In the genomic region with DNA sequence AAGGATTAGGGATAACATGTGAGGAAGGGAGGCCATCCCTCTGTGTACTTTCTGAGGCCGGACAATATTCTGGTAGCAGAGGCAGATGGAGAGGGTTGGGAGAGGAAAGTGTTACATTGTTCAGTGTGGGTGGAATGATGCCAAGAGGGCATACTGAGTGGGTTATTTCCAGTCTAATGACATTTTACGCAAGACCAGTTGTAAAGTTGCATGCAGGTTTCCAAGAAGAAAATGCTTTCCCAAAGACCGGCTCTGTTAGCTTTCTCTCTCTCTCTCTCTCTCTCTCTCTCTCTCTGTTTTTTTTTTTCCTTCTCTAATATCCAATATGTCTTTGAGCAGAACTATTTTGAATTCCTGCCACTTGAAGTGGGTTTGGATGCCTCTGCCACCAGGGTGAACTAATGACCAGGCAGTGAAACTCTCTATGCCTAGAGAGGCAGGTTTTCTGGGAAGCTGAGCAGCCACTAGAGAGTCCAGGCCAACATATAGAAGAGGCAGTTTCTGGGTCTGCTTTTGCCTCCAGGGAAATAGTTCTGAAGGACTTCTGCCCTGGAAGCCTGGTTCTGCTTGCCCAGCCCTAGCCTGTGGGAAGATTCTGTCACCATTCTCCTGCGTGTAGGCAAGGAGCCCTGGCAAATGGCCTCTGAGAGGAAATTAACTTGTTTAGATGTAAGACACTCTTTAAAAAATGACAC, we compare ENCODE assay signal across 19 cellular contexts. TPM values are rescaled to one million over a fixed set of nuclear protein-coding genes. Genes with fewer than 3 reads are reported as not detected.
DNase-seq lines count a peak whose midpoint lies in the region; ATAC-seq and TF ChIP-seq lines count a peak whose summit lies in the region.
"Had no signal": no experiment of that assay in that cellular context is flagged by ENCODE, and none has a peak within 500 bp of the region (broad histone marks: within the 10 kb centered on the region; RNA-seq: fewer than 3 reads in every experiment).

No MANE protein-coding gene starts in this region.

- no peak for ATAC-seq in GM21515 (IDR thresholded peaks at IDR 0.05; ENCODE audit: unreplicated experiment)
- ATAC-seq: CD8-positive, alpha-beta T cell had no signal

- H3K4me1 ChIP-seq in sigmoid colon = no peaks in the 10 kb centered on the region
- H3K4me1 ChIP-seq: transverse colon had no signal

- no peaks in the 10 kb centered on the region for H3K27me3 ChIP-seq in sigmoid colon
- H3K27me3 ChIP-seq: transverse colon had no signal

- no peak for TF ChIP-seq POLR2A in sigmoid colon (IDR thresholded peaks at IDR 0.05)

- no peak overlapping the region for H3K4me3 ChIP-seq in fibroblast of pulmonary artery (replicated peaks; ENCODE audit: low read depth, low read length)
- H3K4me3 ChIP-seq in skeletal muscle cell (ENCODE audit: low read depth, low read length) = no peak overlapping the region
- H3K4me3 ChIP-seq in sigmoid colon = no peak overlapping the region
- H3K4me3 ChIP-seq: PC-9, transverse colon had no signal

- TF ChIP-seq CTCF in fibroblast of pulmonary artery (IDR thresholded peaks at IDR 0.05; ENCODE audit: low read length, missing control alignments) (no peak), sigmoid colon (IDR thresholded peaks at IDR 0.05) (no peak)

- WGBS in sigmoid colon, 2 donors = 47 to 78% methylated on average over 4 of the region's 4 CpGs

- H3K27ac ChIP-seq in sigmoid colon = no peak overlapping the region
- H3K27ac ChIP-seq: PC-9, transverse colon, WERI-Rb-1 had no signal

- in situ Hi-C loops in KBM-7 (cut with MboI; ENCODE audit: low pct_unique_long_range_greater_than_20kb, low sequenced_read_pairs) = no loop called here

- DNase-seq in GM04504 (ENCODE audit: low read depth) = peak; percentile 47
- peak; percentile 40 for DNase-seq in amniotic epithelial cell (ENCODE audit: low read depth)
- peak; percentile 56 for DNase-seq in fibroblast of pulmonary artery (ENCODE audit: low read depth)
- DNase-seq in skeletal muscle cell (ENCODE audit: low read depth) = peak; percentile 38
- no peak for DNase-seq in KBM-7
- no peak for DNase-seq in sigmoid colon
- DNase-seq in KG1 (lab: John Stamatoyannopoulos, UW) = no peak
- DNase-seq: activated naive CD4-positive, alpha-beta T cell treated with anti-CD3 and anti-CD28 coated beads, Interleukin-2, amount 10 ng/mL, durations not matched to agents 7 days and 5 days; caudate nucleus; CD8-positive, alpha-beta T cell; GF-D8; NCI-H1105 treated with DMSO at 0.1 percent for 48 hours; NCI-H510A; PC-9; transverse colon; WERI-Rb-1 had no signal

- no peaks in the 10 kb centered on the region for H3K36me3 ChIP-seq in sigmoid colon
- H3K36me3 ChIP-seq: transverse colon, WERI-Rb-1 had no signal

- no peaks in the 10 kb centered on the region for H3K9me3 ChIP-seq in sigmoid colon
- H3K9me3 ChIP-seq: transverse colon had no signal

- no peak for TF ChIP-seq EP300 in sigmoid colon (IDR thresholded peaks at IDR 0.05)

- intact Hi-C loops in sigmoid colon (cut with DNase I) = no loop called here

RNA-seq across cellular contexts. Expression of gene ZNF366, which starts 24.4 kb away (rescaled TPM):
- total RNA-seq in sigmoid colon = 1 to 10 TPM; 1.8 to 3.9 (median 2.0) TPM
- 1 to 10 TPM in 1 of 3 donors, under 1 TPM in 2; 0.46 to 1.6 (median 0.60) TPM for polyA plus RNA-seq in sigmoid colon
- total RNA-seq: CD8-positive, alpha-beta T cell; progenitor cell of endocrine pancreas had no signal
- polyA plus RNA-seq: IgD-negative memory B cell had no signal

Comparison
In these comparisons a context has a peak if more than half of its experiments do, and no peak if none do; other contexts are left out.
1. DNase-seq: peak in GM04504 (single experiment), amniotic epithelial cell (single experiment), fibroblast of pulmonary artery (single experiment) and skeletal muscle cell (single experiment); none in KBM-7 (single experiment), sigmoid colon (single experiment) and KG1 (single experiment).